21 cellular contexts compared by ENCODE assay signal in genomic region chr18:59959079-59959478, GRCh38. TPM values are rescaled to one million over a fixed set of nuclear protein-coding genes. Genes with fewer than 3 reads are reported as not detected.
DNase-seq lines count a peak whose midpoint lies in the region; ATAC-seq and TF ChIP-seq lines count a peak whose summit lies in the region.
"Had no signal": no experiment of that assay in that cellular context is flagged by ENCODE, and none has a peak within 500 bp of the region (broad histone marks: within the 10 kb centered on the region; RNA-seq: fewer than 3 reads in every experiment).

No MANE protein-coding gene starts in this region.

- CTCF ChIA-PET in WTC11 (lab: Charles Lee): no interaction called here

- POLR2A ChIA-PET in WTC11 (lab: Charles Lee): no interaction called here

- H3K9me3 Mint-ChIP-seq in activated T-cell treated with anti-CD3 and anti-CD28 coated beads, Interleukin-2, amount 50 U/mL, for 72 hours: no peaks in the 10 kb centered on the region
- no peaks in the 10 kb centered on the region for H3K9me3 Mint-ChIP-seq in activated T-cell treated with anti-CD3 and anti-CD28 coated beads, Interleukin-2, amount 50 U/mL, for 24 hours
- H3K9me3 Mint-ChIP-seq in activated T-helper 17 cell treated with anti-CD3 and anti-CD28 coated beads, Interleukin-2, amount 50 U/mL, for 72 hours: no peaks in the 10 kb centered on the region
- H3K9me3 Mint-ChIP-seq in stimulated activated memory B cell treated with anti-CD40 and anti-IgM and Interleukin-4, amounts not matched to agents 10 μg/mL and 1 μg/mL and 100 μg/mL, for 72 hours: peaks cover 2% of the 10 kb centered on the region
- H3K9me3 Mint-ChIP-seq in HFFc6 (no peaks in the 10 kb centered on the region), WTC11 (no peaks in the 10 kb centered on the region)
- H3K9me3 Mint-ChIP-seq: H9 had no signal

- no peak for DNase-seq in activated T-cell treated with anti-CD3 and anti-CD28 coated beads, Interleukin-2, amount 50 U/mL, for 72 hours
- no peak for DNase-seq in activated T-cell treated with anti-CD3 and anti-CD28 coated beads, Interleukin-2, amount 50 U/mL, for 24 hours
- DNase-seq in LHCN-M2 (ENCODE audit: low read depth) (peak; percentile 34), UCSD-AML1 (lab: John Stamatoyannopoulos, UW; ENCODE audit: unreplicated experiment) (no peak), HFFc6 (no peak), WTC11 (ENCODE audit: low spot score) (no peak)
- DNase-seq: activated CD4-positive, alpha-beta T cell treated with anti-CD3 and anti-CD28 coated beads, Interleukin-2, amount 50 U/mL, for 48 hours; activated T-cell treated with anti-CD3 and anti-CD28 coated beads, Interleukin-2, amount 50 U/mL, for 1 hour; brain microvascular endothelial cell; CD4-positive, alpha-beta memory T cell; cortex of kidney; DMS53; foreskin melanocyte; H9; left lung; NCI-H1417 treated with DMSO at 0.1 percent for 48 hours; NCI-H69; thyroid gland had no signal

- H3K4me1 Mint-ChIP-seq in activated T-cell treated with anti-CD3 and anti-CD28 coated beads, Interleukin-2, amount 50 U/mL, for 72 hours (ENCODE audit: low read depth): peaks cover 24% of the 10 kb centered on the region
- H3K4me1 Mint-ChIP-seq in activated T-cell treated with anti-CD3 and anti-CD28 coated beads, Interleukin-2, amount 50 U/mL, for 24 hours (ENCODE audit: low read depth): peaks cover 30% of the 10 kb centered on the region
- no peaks in the 10 kb centered on the region for H3K4me1 Mint-ChIP-seq in activated T-helper 17 cell treated with anti-CD3 and anti-CD28 coated beads, Interleukin-2, amount 50 U/mL, for 72 hours
- H3K4me1 Mint-ChIP-seq in stimulated activated memory B cell treated with anti-CD40 and anti-IgM and Interleukin-4, amounts not matched to agents 10 μg/mL and 1 μg/mL and 100 μg/mL, for 72 hours: peaks cover 49% of the 10 kb centered on the region
- peaks cover 40% of the 10 kb centered on the region for H3K4me1 Mint-ChIP-seq in HFFc6 (ENCODE audit: low read depth)
- H3K4me1 Mint-ChIP-seq in WTC11: peaks cover 11% of the 10 kb centered on the region

- no peak overlapping the region for H3K4me3 Mint-ChIP-seq in activated T-cell treated with anti-CD3 and anti-CD28 coated beads, Interleukin-2, amount 50 U/mL, for 72 hours
- H3K4me3 Mint-ChIP-seq in activated T-cell treated with anti-CD3 and anti-CD28 coated beads, Interleukin-2, amount 50 U/mL, for 24 hours: no peak overlapping the region
- H3K4me3 Mint-ChIP-seq in activated T-helper 17 cell treated with anti-CD3 and anti-CD28 coated beads, Interleukin-2, amount 50 U/mL, for 72 hours: no peak overlapping the region
- no peak overlapping the region for H3K4me3 Mint-ChIP-seq in stimulated activated memory B cell treated with anti-CD40 and anti-IgM and Interleukin-4, amounts not matched to agents 10 μg/mL and 1 μg/mL and 100 μg/mL, for 72 hours
- no peak overlapping the region for H3K4me3 Mint-ChIP-seq in HFFc6
- H3K4me3 Mint-ChIP-seq in WTC11: no peak overlapping the region
- H3K4me3 Mint-ChIP-seq: activated naive CD8-positive, alpha-beta T cell; CD4-positive, alpha-beta memory T cell; H9 had no signal

- no peaks in the 10 kb centered on the region for H3K36me3 Mint-ChIP-seq in activated T-cell treated with anti-CD3 and anti-CD28 coated beads, Interleukin-2, amount 50 U/mL, for 72 hours (ENCODE audit: insufficient read depth in 2 of 2)
- H3K36me3 Mint-ChIP-seq in activated T-cell treated with anti-CD3 and anti-CD28 coated beads, Interleukin-2, amount 50 U/mL, for 24 hours (ENCODE audit: low read depth): no peaks in the 10 kb centered on the region
- H3K36me3 Mint-ChIP-seq in activated T-helper 17 cell treated with anti-CD3 and anti-CD28 coated beads, Interleukin-2, amount 50 U/mL, for 72 hours (ENCODE audit: low read depth): no peaks in the 10 kb centered on the region
- H3K36me3 Mint-ChIP-seq in stimulated activated memory B cell treated with anti-CD40 and anti-IgM and Interleukin-4, amounts not matched to agents 10 μg/mL and 1 μg/mL and 100 μg/mL, for 72 hours: no peaks in the 10 kb centered on the region
- H3K36me3 Mint-ChIP-seq in HFFc6 (ENCODE audit: low read depth): no peaks in the 10 kb centered on the region
- H3K36me3 Mint-ChIP-seq in WTC11: no peaks in the 10 kb centered on the region
- H3K36me3 Mint-ChIP-seq: activated naive CD8-positive, alpha-beta T cell; CD4-positive, alpha-beta memory T cell had no signal

- TF ChIP-seq CTCF in HFFc6 (IDR thresholded peaks at IDR 0.05) (no peak), WTC11 (IDR thresholded peaks at IDR 0.05) (no peak)

- peaks cover 48% of the 10 kb centered on the region for H3K27me3 Mint-ChIP-seq in activated T-cell treated with anti-CD3 and anti-CD28 coated beads, Interleukin-2, amount 50 U/mL, for 72 hours (ENCODE audit: low read depth)
- H3K27me3 Mint-ChIP-seq in activated T-cell treated with anti-CD3 and anti-CD28 coated beads, Interleukin-2, amount 50 U/mL, for 24 hours: peaks cover 22% of the 10 kb centered on the region
- peaks cover 14% of the 10 kb centered on the region for H3K27me3 Mint-ChIP-seq in activated T-helper 17 cell treated with anti-CD3 and anti-CD28 coated beads, Interleukin-2, amount 50 U/mL, for 72 hours
- H3K27me3 Mint-ChIP-seq in stimulated activated memory B cell treated with anti-CD40 and anti-IgM and Interleukin-4, amounts not matched to agents 10 μg/mL and 1 μg/mL and 100 μg/mL, for 72 hours: no peaks in the 10 kb centered on the region
- H3K27me3 Mint-ChIP-seq in HFFc6 (ENCODE audit: insufficient read depth) (no peaks in the 10 kb centered on the region; the same call in 1 of the 2 replicates), WTC11 (ENCODE audit: low read depth) (no peaks in the 10 kb centered on the region)

- ATAC-seq in activated T-cell treated with anti-CD3 and anti-CD28 coated beads, Interleukin-2, amount 50 U/mL, for 72 hours (replicated peaks in 1 of 2): peak; percentile 50 to 66
- ATAC-seq in activated T-helper 17 cell treated with anti-CD3 and anti-CD28 coated beads, Interleukin-2, amount 50 U/mL, for 72 hours (replicated peaks): peak; percentile 89
- no peak for ATAC-seq in stimulated activated memory B cell treated with anti-CD40 and anti-IgM and Interleukin-4, amounts not matched to agents 10 μg/mL and 1 μg/mL and 100 μg/mL, for 72 hours
- ATAC-seq in WTC11: no peak
- ATAC-seq: left lung had no signal

- H3K27ac Mint-ChIP-seq in activated T-cell treated with anti-CD3 and anti-CD28 coated beads, Interleukin-2, amount 50 U/mL, for 72 hours: no peak overlapping the region
- no peak overlapping the region for H3K27ac Mint-ChIP-seq in activated T-cell treated with anti-CD3 and anti-CD28 coated beads, Interleukin-2, amount 50 U/mL, for 24 hours
- no peak overlapping the region for H3K27ac Mint-ChIP-seq in activated T-helper 17 cell treated with anti-CD3 and anti-CD28 coated beads, Interleukin-2, amount 50 U/mL, for 72 hours
- H3K27ac Mint-ChIP-seq in stimulated activated memory B cell treated with anti-CD40 and anti-IgM and Interleukin-4, amounts not matched to agents 10 μg/mL and 1 μg/mL and 100 μg/mL, for 72 hours: peak overlapping the region; percentile 83
- no peak overlapping the region for H3K27ac Mint-ChIP-seq in HFFc6
- H3K27ac Mint-ChIP-seq in WTC11: no peak overlapping the region
- H3K27ac Mint-ChIP-seq: activated naive CD8-positive, alpha-beta T cell; CD4-positive, alpha-beta memory T cell; H9 had no signal

TF ChIP-seq in WTC11, 78 proteins besides CTCF, POLR2A, EP300 and RAD21 (continues in another document):
- TF ChIP-seq, protein P1, sequence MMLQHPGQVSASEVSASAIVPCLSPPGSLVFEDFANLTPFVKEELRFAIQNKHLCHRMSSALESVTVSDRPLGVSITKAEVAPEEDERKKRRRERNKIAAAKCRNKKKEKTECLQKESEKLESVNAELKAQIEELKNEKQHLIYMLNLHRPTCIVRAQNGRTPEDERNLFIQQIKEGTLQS (CRISPR knock-in tag; conservative IDR thresholded peaks at IDR 0.05): no peak
- TF ChIP-seq MYBL2 (CRISPR knock-in tag; IDR thresholded peaks at IDR 0.05) (no peak), ETV6 (CRISPR knock-in tag; IDR thresholded peaks at IDR 0.05) (no peak), STAT6 (CRISPR knock-in tag; conservative IDR thresholded peaks at IDR 0.05; ENCODE audit: low read depth) (no peak), IRF1 (CRISPR knock-in tag; IDR thresholded peaks at IDR 0.05) (no peak), ELF4 (CRISPR knock-in tag; IDR thresholded peaks at IDR 0.05; ENCODE audit: low read depth) (no peak), RORB (CRISPR knock-in tag; IDR thresholded peaks at IDR 0.05) (no peak), ZNF423 (CRISPR knock-in tag; IDR thresholded peaks at IDR 0.05) (no peak)

RNA-seq across cellular contexts. Expression of gene PMAIP1, which starts 59.3 kb away (rescaled TPM):
- total RNA-seq in activated T-cell treated with anti-CD3 and anti-CD28 coated beads, Interleukin-2, amount 50 U/mL, for 72 hours: 100 to 1,000 TPM in 1 of 2 donors, 10 to 100 TPM in 1; 96.5 to 155 TPM
- total RNA-seq in LHCN-M2 (2014; rRNA removed) (15.7 and 20.3 TPM in 2 replicates), WTC11 (2021) (152 to 162 TPM (median 161 TPM) in 3 replicates)
- polyA plus RNA-seq in LHCN-M2 (2012): 2.2 TPM
- total RNA-seq in activated T-helper 17 cell treated with anti-CD3 and anti-CD28 coated beads, Interleukin-2, amount 50 U/mL, for 72 hours: 10 to 100 TPM; 62.7 to 83.1 TPM
- total RNA-seq in HFFc6 (2021; fragmentation: NEBNext Ultra II Directional; extraction: Animal tissue kit (Norgen Biotek cat#: 25700)): 10 to 100 TPM in 1 of 6 experiments, 1 to 10 TPM in 5; 4.6 to 10.1 (median 5.9) TPM

Comparison
In these comparisons a context has a peak if more than half of its experiments do, and no peak if none do; other contexts are left out.
1. ATAC-seq: peak in activated T-cell treated with anti-CD3 and anti-CD28 coated beads, Interleukin-2, amount 50 U/mL, for 72 hours (2 of 2) and activated T-helper 17 cell treated with anti-CD3 and anti-CD28 coated beads, Interleukin-2, amount 50 U/mL, for 72 hours (single experiment); none in stimulated activated memory B cell treated with anti-CD40 and anti-IgM and Interleukin-4, amounts not matched to agents 10 μg/mL and 1 μg/mL and 100 μg/mL, for 72 hours (single experiment) and WTC11 (single experiment).